Comparison of ENCODE assay signal across 11 cellular contexts in the genomic region with DNA sequence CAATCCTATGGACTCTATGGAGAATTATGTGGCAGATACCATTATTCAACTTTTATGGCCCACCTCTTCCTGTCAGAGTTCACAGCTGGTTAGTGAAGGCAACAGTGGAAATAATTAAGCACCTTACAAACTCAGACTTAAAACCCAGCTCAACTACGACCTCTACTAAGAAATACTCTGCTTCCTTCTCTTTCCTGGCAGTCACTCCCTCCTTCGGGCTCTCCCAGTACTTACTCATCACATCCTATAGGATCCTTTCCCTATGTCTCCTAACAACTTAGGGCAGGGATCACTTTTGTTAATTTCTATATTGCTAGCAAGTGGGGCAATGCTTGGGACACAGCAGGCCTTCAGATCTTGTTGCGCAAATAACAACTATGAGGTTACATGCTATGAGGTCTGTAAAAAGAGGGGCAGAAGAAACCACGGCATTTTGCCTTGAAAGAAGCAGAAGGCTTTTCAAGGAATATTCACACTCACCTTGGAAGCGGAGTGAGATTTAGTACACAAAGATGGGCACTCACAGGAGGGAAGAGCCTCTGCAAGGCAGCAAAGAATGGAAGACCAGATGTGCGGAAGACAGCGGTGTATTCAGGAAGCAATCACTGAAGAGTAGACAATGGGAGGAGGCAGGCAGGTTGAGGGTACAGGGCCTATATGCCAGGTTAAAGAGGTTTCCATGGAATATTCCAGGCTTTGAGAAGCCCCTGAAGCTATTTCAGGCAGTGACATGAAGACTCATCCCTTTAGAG.
A peak's percentile ranks its signal among the peaks of the same experiment; 100 is the strongest.
DNase-seq lines count a peak whose midpoint lies in the region; ATAC-seq and TF ChIP-seq lines count a peak whose summit lies in the region.
"Had no signal": no experiment of that assay in that cellular context is flagged by ENCODE, and none has a peak within 500 bp of the region (broad histone marks: within the 10 kb centered on the region; RNA-seq: fewer than 3 reads in every experiment).

No MANE protein-coding gene starts in this region.

- H3K4me3 ChIP-seq in ACC112 (ENCODE audit: low read depth, low read length) (peak overlapping the region; percentile 52; the same call in 1 of the 2 replicates), iPS-20b (ENCODE audit: low read length) (0 out of 2 replicates have a peak overlapping the region, but pooled peaks have one; percentile 17)
- H3K4me3 ChIP-seq: GM12878 had no signal

- no peak overlapping the region for H3K9ac ChIP-seq in iPS-20b (ENCODE audit: low read depth, low read length)

- H3K9me3 ChIP-seq in iPS-20b (ENCODE audit: insufficient read depth, low read depth, low read length) = no peaks in the 10 kb centered on the region

- H3K4me1 ChIP-seq in ACC112 (ENCODE audit: control insufficient read depth, insufficient read depth, low read length, unreplicated experiment) (peaks cover 26% of the 10 kb centered on the region), iPS-20b (ENCODE audit: insufficient read depth, low read length) (peaks cover 26% of the 10 kb centered on the region)

- H3K27ac ChIP-seq in ACC112 (ENCODE audit: low read depth, low read length) (no peak overlapping the region), VCaP (peak overlapping the region; percentile 87), iPS-20b (ENCODE audit: low read length) (no peak overlapping the region)

- H3K36me3 ChIP-seq in ACC112 (ENCODE audit: insufficient read depth, low read length) (no peaks in the 10 kb centered on the region), iPS-20b (ENCODE audit: insufficient read depth, low read depth, low read length) (no peaks in the 10 kb centered on the region)

- TF ChIP-seq CTCF in VCaP (conservative IDR thresholded peaks at IDR 0.05) = no peak

- peaks cover 47% of the 10 kb centered on the region for H3K79me2 ChIP-seq in ACC112 (ENCODE audit: control insufficient read depth, insufficient read depth, low read length, unreplicated experiment)

- H2AFZ ChIP-seq in ACC112 (ENCODE audit: low read length, unreplicated experiment) = no peak overlapping the region

- ATAC-seq in HG03280 (IDR thresholded peaks at IDR 0.05; ENCODE audit: unreplicated experiment) = no peak
- ATAC-seq in HG03175 (IDR thresholded peaks at IDR 0.05; ENCODE audit: unreplicated experiment) = no peak
- ATAC-seq in GM21723 (IDR thresholded peaks at IDR 0.05; ENCODE audit: unreplicated experiment) = no peak
- ATAC-seq: GM12878 had no signal

- DNase-seq in ELR (ENCODE audit: low read depth) (peak; percentile 47), cerebellar cortex (ENCODE audit: low spot score) (no peak)
- DNase-seq: activated CD4-positive, alpha-beta T cell treated with anti-CD3 and anti-CD28 coated beads for 4 hours; stimulated activated CD8-positive, alpha-beta memory T cell treated with anti-CD3 and anti-CD28 coated beads, Interleukin-4, amount 100 ng/mL, for 48 hours had no signal

- H3K27me3 ChIP-seq in ACC112 (ENCODE audit: insufficient read depth, low read length) = no peaks in the 10 kb centered on the region
- H3K27me3 ChIP-seq in iPS-20b (ENCODE audit: insufficient read depth, low read length) = peaks cover 9% of the 10 kb centered on the region; the same call in 1 of the 2 replicates
